ENCODE assay signal across 13 cellular contexts in the genomic region with DNA sequence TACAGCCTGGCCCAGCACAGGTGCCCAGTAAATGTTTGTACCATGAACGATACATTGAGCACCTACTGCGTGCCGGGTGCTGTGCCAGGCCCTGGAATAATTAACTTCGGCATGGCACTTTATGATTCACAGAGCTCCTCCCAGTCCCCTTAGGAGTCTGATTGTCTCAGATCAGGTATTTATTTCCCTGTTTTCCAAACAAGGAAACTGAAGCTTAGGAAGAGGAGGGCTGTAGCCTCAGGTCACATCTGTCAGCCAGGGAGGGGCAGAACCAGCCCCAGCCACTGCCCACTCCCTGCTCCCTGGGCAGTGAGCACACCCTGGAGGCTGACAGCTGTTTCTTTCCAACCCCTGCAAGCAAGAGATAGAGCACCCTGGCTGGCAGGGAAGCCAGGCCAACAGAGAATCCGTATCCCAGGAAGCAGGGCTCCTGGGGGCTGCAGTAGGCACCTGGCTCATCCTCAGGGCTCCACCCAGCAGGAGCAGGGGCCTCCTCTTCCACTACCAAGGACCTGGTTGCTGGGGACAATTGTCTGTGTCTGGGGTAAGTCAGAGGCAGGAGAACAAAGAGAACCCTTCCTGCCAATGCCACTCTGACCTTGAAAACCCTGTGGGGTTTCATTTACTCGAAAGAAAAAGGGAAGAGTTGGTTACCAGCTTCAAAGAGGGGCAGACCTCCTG.
DNase-seq lines count a peak whose midpoint lies in the region; ATAC-seq and TF ChIP-seq lines count a peak whose summit lies in the region.
"Had no signal": no experiment of that assay in that cellular context is flagged by ENCODE, and none has a peak within 500 bp of the region (broad histone marks: within the 10 kb centered on the region; RNA-seq: fewer than 3 reads in every experiment).

No MANE protein-coding gene starts in this region.

- H3K9ac ChIP-seq in PC-3 (ENCODE audit: low read length), result no peak overlapping the region

- BruUV-seq in PC-3 (replicated peaks; lab: Mats Ljungman, UMichigan), result no TSS peak

- H3K79me2 ChIP-seq in PC-3 (ENCODE audit: low read length), result no peaks in the 10 kb centered on the region

- H2AFZ ChIP-seq in PC-3 (ENCODE audit: low read length), result no peak overlapping the region

- H3K9me3 ChIP-seq in PC-3 (ENCODE audit: low read length), result no peaks in the 10 kb centered on the region
- H3K9me3 ChIP-seq in prostate gland, result no peaks in the 10 kb centered on the region

- no peaks in the 10 kb centered on the region for H4K20me1 ChIP-seq in PC-3 (ENCODE audit: low read length)

- H3K9me2 ChIP-seq in PC-3 (replicated peaks; ENCODE audit: low read length), result no peaks in the 10 kb centered on the region

- TF ChIP-seq CTCF in PC-3 (conservative IDR thresholded peaks at IDR 0.05; ENCODE audit: low read depth, low read length) (no peak), prostate gland (IDR thresholded peaks at IDR 0.05) (no peak)

- H3K4me1 ChIP-seq in PC-3 (ENCODE audit: insufficient read depth, low read length) (0 out of 2 replicates have a peak, but pooled peaks cover 6% of the 10 kb centered on the region), prostate gland (replicated peaks) (peaks cover 14% of the 10 kb centered on the region)

- no peaks in the 10 kb centered on the region for H3F3A ChIP-seq in PC-3 (ENCODE audit: low read length, unreplicated experiment)

- no peaks in the 10 kb centered on the region for H3K27me3 ChIP-seq in PC-3 (ENCODE audit: low read length)
- H3K27me3 ChIP-seq in prostate gland (replicated peaks; ENCODE audit: insufficient read depth), result no peaks in the 10 kb centered on the region

- no peak overlapping the region for H3K4me2 ChIP-seq in PC-3 (ENCODE audit: low read length)

- WGBS in prostate gland, result 45% methylated on average over 6 of the region's 6 CpGs

- H3K4me3 ChIP-seq in PC-3 (ENCODE audit: low read length) (no peak overlapping the region), prostate gland (no peak overlapping the region)

- ATAC-seq in PC-3, result peak; percentile 57
- ATAC-seq in left ventricle myocardium superior, result peak; percentile 11
- no peak for ATAC-seq in HG03095 (IDR thresholded peaks at IDR 0.05; ENCODE audit: unreplicated experiment)
- ATAC-seq in GM19397 (IDR thresholded peaks at IDR 0.05; ENCODE audit: unreplicated experiment), result no peak
- ATAC-seq in GM18519 (IDR thresholded peaks at IDR 0.05; ENCODE audit: low FRiP score, unreplicated experiment), result no peak
- ATAC-seq in GM18505 (IDR thresholded peaks at IDR 0.05; ENCODE audit: unreplicated experiment), result no peak

- POLR2A ChIA-PET in PC-3 (lab: Charles Lee; ENCODE audit: unreplicated experiment), result no interaction called here

- H3K27ac ChIP-seq in PC-3 (ENCODE audit: low read length) (no peak overlapping the region), prostate gland (peak overlapping the region; percentile 24 to 37)
- H3K27ac ChIP-seq: C4-2B had no signal

- DNase-seq in ELF-1 (ENCODE audit: low read depth, low spot score), result peak; percentile 77
- peak; percentile 35 for DNase-seq in PC-3
- no peak for DNase-seq in left ventricle myocardium superior
- DNase-seq in prostate gland (ENCODE audit: low spot score), result no peak
- DNase-seq: activated CD4-positive, alpha-beta T cell treated with anti-CD3 and anti-CD28 coated beads, Interleukin-2, amount 50 U/mL, for 4 hours; activated naive CD4-positive, alpha-beta T cell treated with anti-CD3 and anti-CD28 coated beads, Interleukin-2, amount 10 ng/mL, durations not matched to agents 7 days and 5 days; hippocampal formation; stimulated activated CD4-positive, alpha-beta T cell treated with anti-CD3 and anti-CD28 coated beads, Interleukin-4, amount 100 ng/mL, for 24 hours had no signal

- TF ChIP-seq POLR2A in prostate gland (IDR thresholded peaks at IDR 0.05) (no peak), GM18505 (IDR thresholded peaks at IDR 0.05; ENCODE audit: borderline replicate concordance, extremely low read depth, insufficient read depth, insufficient read length) (no peak)

- intact Hi-C loops in PC-3 (cut with micrococcal nuclease) (no loop called here), left ventricle myocardium superior (cut with micrococcal nuclease) (no loop called here), prostate gland (cut with DNase I) (no loop called here)

- CTCF ChIA-PET in PC-3 (lab: Charles Lee), result interaction anchor here (0.6 to 1.0 kb wide), 2 partner anchors 174 to 297 kb away, joined by 3 to 4 read pairs; no protein-coding TSS in a partner anchor

- H3K36me3 ChIP-seq in PC-3 (ENCODE audit: low read depth, low read length), result no peaks in the 10 kb centered on the region
- no peaks in the 10 kb centered on the region for H3K36me3 ChIP-seq in prostate gland

Comparison
In these comparisons a context has a peak if more than half of its experiments do, and no peak if none do; other contexts are left out.
1. DNase-seq: peak in ELF-1 (single experiment) and PC-3 (single experiment); none in left ventricle myocardium superior (single experiment) and prostate gland (single experiment).
2. ATAC-seq: peak in PC-3 (single experiment) and left ventricle myocardium superior (single experiment); none in HG03095 (single experiment), GM19397 (single experiment), GM18519 (single experiment) and GM18505 (single experiment).